ENCODE assay signal across 13 cellular contexts in the genomic region with DNA sequence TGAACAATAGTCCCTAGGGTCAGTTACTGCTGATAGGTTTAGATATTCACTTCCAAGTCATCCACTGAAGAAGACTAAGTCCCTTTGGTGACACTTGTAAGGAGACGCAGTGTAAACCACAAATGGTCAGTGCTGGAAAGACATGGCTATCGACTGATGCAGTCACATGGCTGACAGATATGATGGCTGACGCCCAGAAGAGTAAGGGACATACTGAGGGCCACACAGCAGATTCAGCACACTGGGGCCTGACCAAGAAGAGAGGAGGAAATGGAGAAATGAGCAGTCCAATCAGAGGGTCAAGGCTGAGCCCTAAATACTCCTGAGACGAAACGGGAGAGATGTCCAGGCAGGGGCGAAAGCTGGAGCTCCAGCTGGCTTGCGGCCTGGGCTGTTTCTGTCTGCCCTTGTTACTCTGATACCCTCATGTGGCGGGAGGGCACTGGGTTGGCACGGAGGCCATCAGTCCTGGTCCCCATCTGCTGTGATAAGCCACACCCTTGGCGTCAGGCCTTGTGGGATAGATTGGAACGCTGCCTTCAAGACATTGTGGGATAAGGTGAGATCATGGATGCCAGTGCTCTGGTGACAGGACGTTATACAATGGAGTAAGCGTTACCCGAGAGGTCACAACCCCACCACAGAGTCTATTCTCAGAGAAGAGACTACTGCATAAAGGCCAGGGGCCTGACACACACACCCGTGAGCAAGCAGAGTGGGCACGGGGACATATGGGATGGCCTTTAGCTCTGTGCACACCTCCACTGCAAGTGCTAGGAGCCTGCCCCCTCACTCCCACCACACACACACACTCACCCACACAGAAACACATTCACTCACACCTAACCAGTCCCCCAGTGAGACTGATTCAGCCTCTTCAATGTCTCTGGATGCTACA.
"Had no signal": no experiment of that assay in that cellular context is flagged by ENCODE, and none has a peak within 500 bp of the region (broad histone marks: within the 10 kb centered on the region; RNA-seq: fewer than 3 reads in every experiment).

No MANE protein-coding gene starts in this region.

- DNase-seq: activated CD4-positive, alpha-beta memory T cell treated with anti-CD3 and anti-CD28 coated beads, Interleukin-2, amount 10 ng/mL, durations not matched to agents 7 days and 5 days; activated CD4-positive, alpha-beta T cell treated with anti-CD3 and anti-CD28 coated beads for 1 hour; activated naive CD4-positive, alpha-beta T cell; activated T-cell treated with anti-CD3 and anti-CD28 coated beads, Interleukin-2, amount 50 U/mL, for 48 hours; aorta; hippocampal formation; kidney glomerular epithelial cell; retina; stimulated activated CD4-positive, alpha-beta T cell treated with anti-CD3 and anti-CD28 coated beads, Interleukin-12 subunit alpha, Interleukin-12 subunit beta, amount 100 ng/mL, for 4 hours; stimulated activated naive CD4-positive, alpha-beta T cell treated with Interleukin-2 at 50 U/mL for 16 hours had no signal

- H3K9me3 ChIP-seq: pancreas, suprapubic skin had no signal

- H3K36me3 ChIP-seq: pancreas, suprapubic skin had no signal

- H3K27ac ChIP-seq: suprapubic skin had no signal

- H3K4me3 ChIP-seq: lung, pancreas, suprapubic skin had no signal

- H3K4me1 ChIP-seq: pancreas had no signal

- H3K27me3 ChIP-seq: pancreas, suprapubic skin had no signal
